ENCODE assay signal across 27 cellular contexts in genomic region chr21:14718957-14719356, GRCh38.
"Had no signal": no experiment of that assay in that cellular context is flagged by ENCODE, and none has a peak within 500 bp of the region (broad histone marks: within the 10 kb centered on the region; RNA-seq: fewer than 3 reads in every experiment).

No MANE protein-coding gene starts in this region.

- H3K9me3 ChIP-seq: left lung, lower lobe of right lung, mucosa of descending colon, ovary, right lobe of liver, stomach, testis, thyroid gland, transverse colon, upper lobe of left lung had no signal

- H3K4me3 ChIP-seq: left lung, lower lobe of right lung, mucosa of descending colon, ovary, right atrium auricular region, right lobe of liver, skin epidermis, stomach, testis, thyroid gland, transverse colon, upper lobe of left lung had no signal

- FAIRE-seq: islet of Langerhans, kidney had no signal

- H3K36me3 ChIP-seq: left lung, lower lobe of right lung, ovary, right atrium auricular region, right lobe of liver, stomach, thyroid gland, transverse colon, upper lobe of left lung had no signal

- H3K4me1 ChIP-seq: left lung, lower lobe of right lung, right atrium auricular region, right lobe of liver, stomach, testis, thyroid gland, transverse colon, upper lobe of left lung had no signal

- H3K27ac ChIP-seq: left lung, lower lobe of right lung, ovary, right atrium auricular region, right lobe of liver, skin epidermis, stomach, testis, thyroid gland, transverse colon, upper lobe of left lung had no signal

- H3K27me3 ChIP-seq: left lung, ovary, right atrium auricular region, right lobe of liver, stomach, testis, thyroid gland, transverse colon, upper lobe of left lung had no signal

- ATAC-seq: left colon; left lung; lower lobe of right lung; mucosa of descending colon; natural killer cell; right lobe of liver; stimulated activated naive B cell treated with anti-CD40 and anti-IgM and Interleukin-4, amounts not matched to agents 10 μg/mL and 1 μg/mL and 100 μg/mL, for 72 hours; stimulated activated naive CD8-positive, alpha-beta T cell treated with anti-CD3 and anti-CD28 coated beads, Interleukin-15, Interleukin-2, amounts not matched to agents 100 U/mL and 50 U/mL, for 24 hours had no signal

- DNase-seq: hypothalamus; immature natural killer cell; kidney; left colon; left lung; lower lobe of right lung; midbrain; mucosa of descending colon; naive B cell; natural killer cell; nephron progenitor cell; ovary; right lobe of liver; stimulated activated CD4-positive, alpha-beta T cell treated with anti-CD3 and anti-CD28 coated beads, Interleukin-12 subunit alpha, Interleukin-12 subunit beta, amount 100 ng/mL, for 4 hours; stimulated activated CD4-positive, alpha-beta T cell treated with anti-CD3 and anti-CD28 coated beads, Interleukin-15, amount 100 ng/mL, for 24 hours; stimulated activated CD4-positive, alpha-beta T cell treated with anti-CD3 and anti-CD28 coated beads, Interleukin-2, amount 100 ng/mL, for 24 hours; stimulated activated CD4-positive, alpha-beta T cell treated with anti-CD3 and anti-CD28 coated beads, Interleukin-4, amount 100 ng/mL, for 1 hour; stimulated activated naive B cell treated with anti-CD40 and anti-IgM and Interleukin-4, amounts not matched to agents 10 μg/mL and 1 μg/mL and 100 μg/mL, for 72 hours; stimulated activated naive CD8-positive, alpha-beta T cell treated with anti-CD3 and anti-CD28 coated beads, Interleukin-15, Interleukin-2, amounts not matched to agents 100 U/mL and 50 U/mL, for 24 hours; stomach; testis; thyroid gland; transverse colon; upper lobe of left lung had no signal
